ENCODE assay signal across 17 cellular contexts in the genomic region with DNA sequence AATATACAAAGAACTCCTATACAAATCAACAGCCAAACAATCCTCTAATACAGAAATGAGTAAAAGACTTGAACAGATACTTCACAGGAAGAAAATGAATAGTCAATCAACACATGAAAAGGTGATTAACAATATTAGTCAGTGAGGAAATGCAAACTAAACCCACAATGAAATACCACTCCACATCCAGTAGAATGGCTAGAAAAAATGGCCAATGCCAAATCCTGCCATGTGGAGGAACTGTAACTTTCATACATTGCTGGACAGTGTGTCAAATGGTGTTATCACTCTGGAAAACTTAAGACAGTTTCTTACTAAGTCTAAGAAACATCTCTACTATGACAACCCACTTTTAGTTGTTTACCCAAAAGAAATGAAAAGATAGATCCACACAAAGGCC. TPM values are rescaled to one million over a fixed set of nuclear protein-coding genes. Genes with fewer than 3 reads are reported as not detected.
A peak's percentile ranks its signal among the peaks of the same experiment; 100 is the strongest.
DNase-seq lines count a peak whose midpoint lies in the region; ATAC-seq, FAIRE-seq and TF ChIP-seq lines count a peak whose summit lies in the region.
"Had no signal": no experiment of that assay in that cellular context is flagged by ENCODE, and none has a peak within 500 bp of the region (broad histone marks: within the 10 kb centered on the region; RNA-seq: fewer than 3 reads in every experiment).

No MANE protein-coding gene starts in this region.

- H3K4me3 ChIP-seq in bronchial epithelial cell (ENCODE audit: low read depth, low read length) (no peak overlapping the region), smooth muscle cell (no peak overlapping the region)
- H3K4me3 ChIP-seq: PC-9, SJSA1 had no signal

- H3K27me3 ChIP-seq in bronchial epithelial cell (ENCODE audit: control insufficient read depth, insufficient read depth, low read length) (no peaks in the 10 kb centered on the region), smooth muscle cell (ENCODE audit: low read depth) (no peaks in the 10 kb centered on the region)
- H3K27me3 ChIP-seq: SJSA1 had no signal

- no peak for FAIRE-seq in bronchial epithelial cell (lab: Jason Lieb, UNC)
- FAIRE-seq: H1 had no signal

- no peaks in the 10 kb centered on the region for H3K79me2 ChIP-seq in smooth muscle cell (ENCODE audit: low read depth)

- H3K4me1 ChIP-seq in smooth muscle cell (ENCODE audit: low read depth), result no peaks in the 10 kb centered on the region

- no peak for TF ChIP-seq CTCF in bronchial epithelial cell (IDR thresholded peaks at IDR 0.05; ENCODE audit: insufficient read depth, low read length, severe bottlenecking)
- TF ChIP-seq CTCF in smooth muscle cell (IDR thresholded peaks at IDR 0.05; ENCODE audit: borderline replicate concordance, insufficient read depth, poor library complexity, severe bottlenecking), result no peak

- peak overlapping the region; percentile 51 for H3K27ac ChIP-seq in smooth muscle cell (ENCODE audit: low read depth)
- H3K27ac ChIP-seq: KMS-11, PC-9, SJSA1 had no signal

- ATAC-seq in GM18909 (IDR thresholded peaks at IDR 0.05; ENCODE audit: poor library complexity, unreplicated experiment), result no peak
- ATAC-seq in GM18861 (IDR thresholded peaks at IDR 0.05; ENCODE audit: unreplicated experiment), result no peak

- no peak overlapping the region for H2AFZ ChIP-seq in smooth muscle cell (ENCODE audit: low read depth)
- H2AFZ ChIP-seq: PC-9 had no signal

- no peak overlapping the region for H3K4me2 ChIP-seq in smooth muscle cell
- H3K4me2 ChIP-seq: KMS-11, PC-9 had no signal

- no peaks in the 10 kb centered on the region for H3F3A ChIP-seq in smooth muscle cell (ENCODE audit: low read depth)

- H3K36me3 ChIP-seq in bronchial epithelial cell (ENCODE audit: control insufficient read depth, insufficient read depth, low read length) (no peaks in the 10 kb centered on the region), smooth muscle cell (ENCODE audit: low read depth) (no peaks in the 10 kb centered on the region)

- DNase-seq in ELR (ENCODE audit: low read depth), result peak; percentile 14
- peak; percentile 14 for DNase-seq in NCI-H226
- peak; percentile 33 for DNase-seq in bronchial epithelial cell (ENCODE audit: low read depth)
- DNase-seq in smooth muscle cell (lab: John Stamatoyannopoulos, UW; ENCODE audit: unreplicated experiment), result no peak
- DNase-seq in T-helper 9 cell, result no peak
- DNase-seq: COR-L47, NCI-H1048, NCI-H1436 treated with DMSO at 0.1 percent for 48 hours, NCI-H2029 treated with DMSO at 0.1 percent for 48 hours, NCI-H510A, NCI-H774, PC-9 had no signal

- H3K9me3 ChIP-seq in smooth muscle cell (replicated peaks; ENCODE audit: low read depth), result no peaks in the 10 kb centered on the region
- H3K9me3 ChIP-seq: SJSA1 had no signal

- H4K20me1 ChIP-seq in smooth muscle cell (ENCODE audit: low read depth), result peaks cover 2% of the 10 kb centered on the region

- H3K9ac ChIP-seq in smooth muscle cell (ENCODE audit: low read depth), result no peak overlapping the region
- H3K9ac ChIP-seq: KMS-11 had no signal

RNA-seq across cellular contexts. Expression of a gene that starts 59.5 kb away (rescaled TPM):
- 2.4 and 4.1 TPM in 2 replicates for total RNA-seq in bronchial epithelial cell
- 11.4 and 15.4 TPM in 2 replicates for total RNA-seq in smooth muscle cell
- polyA plus RNA-seq in smooth muscle cell, result 8.4 and 19.0 TPM in 2 replicates
- total RNA-seq: PC-9, SJSA1 had no signal

Comparison
In these comparisons a context has a peak if more than half of its experiments do, and no peak if none do; other contexts are left out.
1. DNase-seq: peak in ELR (single experiment), NCI-H226 (single experiment) and bronchial epithelial cell (single experiment); none in smooth muscle cell (single experiment) and T-helper 9 cell (single experiment).